11 cellular contexts compared by ENCODE assay signal in the genomic region with DNA sequence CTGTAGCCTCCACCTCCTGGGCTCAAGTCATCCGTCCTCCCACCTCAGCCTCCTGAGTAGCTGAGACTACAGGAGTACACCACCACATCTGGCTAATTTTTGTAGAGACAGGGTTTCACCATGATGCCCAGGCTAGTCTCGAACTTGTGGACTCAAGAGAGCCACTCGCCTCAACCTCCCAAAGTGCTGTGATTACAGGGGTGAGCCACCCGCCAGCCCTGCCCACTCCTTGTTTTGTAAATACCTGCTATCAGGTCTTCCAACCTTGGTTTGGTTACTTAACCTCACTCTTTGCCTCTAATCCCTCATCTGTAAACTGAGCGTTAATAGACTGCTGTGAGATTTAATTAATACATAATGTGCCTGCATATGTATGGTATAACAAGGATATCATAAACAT. TPM values are rescaled to one million over a fixed set of nuclear protein-coding genes. Genes with fewer than 3 reads are reported as not detected.
A peak's percentile ranks its signal among the peaks of the same experiment; 100 is the strongest.
DNase-seq lines count a peak whose midpoint lies in the region; ATAC-seq lines count a peak whose summit lies in the region.
"Had no signal": no experiment of that assay in that cellular context is flagged by ENCODE, and none has a peak within 500 bp of the region (broad histone marks: within the 10 kb centered on the region; RNA-seq: fewer than 3 reads in every experiment).

No MANE protein-coding gene starts in this region.

- CTCF ChIA-PET in activated CD8-positive, alpha-beta T cell treated with anti-CD3 and anti-CD28 coated beads, Interleukin-2, amount 10 ng/mL, durations not matched to agents 7 days and 5 days (lab: Charles Lee): interaction anchor here (1.2 to 1.5 kb wide), 2 partner anchors 19 to 124 kb away, joined by 4 read pairs; no protein-coding TSS in a partner anchor

- H3K4me1 ChIP-seq in iPS-20b (ENCODE audit: insufficient read depth, low read length): no peaks in the 10 kb centered on the region; the same call in 1 of the 2 replicates

- H3K27me3 Mint-ChIP-seq in T-helper 2 cell treated with Interferon-gamma antibody and Interleukin-4, amounts not matched to agents 5 μg/mL and 100 μg/mL, for 36 hours (ENCODE audit: low read depth): peaks cover 41% of the 10 kb centered on the region
- peaks cover 21% of the 10 kb centered on the region for H3K27me3 Mint-ChIP-seq in activated CD8-positive, alpha-beta T cell treated with anti-CD3 and anti-CD28 coated beads, Interleukin-2, amount 10 ng/mL, durations not matched to agents 7 days and 5 days (ENCODE audit: low read depth)
- peaks cover 33 to 50% of the 10 kb centered on the region in 2 donors for H3K27me3 Mint-ChIP-seq in stimulated activated naive B cell treated with anti-CD40 and anti-IgM and Interleukin-4, amounts not matched to agents 10 μg/mL and 1 μg/mL and 100 μg/mL, for 72 hours

- H3K27ac ChIP-seq in iPS-20b (ENCODE audit: low read length): no peak overlapping the region

- peaks cover 26% of the 10 kb centered on the region for H3K27me3 ChIP-seq in iPS-20b (ENCODE audit: insufficient read depth, low read length)

- no peak for ATAC-seq in activated CD8-positive, alpha-beta T cell treated with anti-CD3 and anti-CD28 coated beads, Interleukin-2, amount 10 ng/mL, durations not matched to agents 7 days and 5 days
- ATAC-seq in stimulated activated naive B cell treated with anti-CD40 and anti-IgM and Interleukin-4, amounts not matched to agents 10 μg/mL and 1 μg/mL and 100 μg/mL, for 72 hours (replicated peaks): no peak

- no peak for DNase-seq in T-helper 2 cell treated with Interferon-gamma antibody and Interleukin-4, amounts not matched to agents 5 μg/mL and 100 μg/mL, for 36 hours (ENCODE audit: low spot score)
- DNase-seq in T-helper 2 cell (no peak), NCI-H1930 (lab: John Stamatoyannopoulos, UW) (no peak), MV-4-11 (lab: John Stamatoyannopoulos, UW) (no peak)
- no peak for DNase-seq in activated CD8-positive, alpha-beta T cell treated with anti-CD3 and anti-CD28 coated beads, Interleukin-2, amount 10 ng/mL, durations not matched to agents 7 days and 5 days
- no peak for DNase-seq in stimulated activated naive B cell treated with anti-CD40 and anti-IgM and Interleukin-4, amounts not matched to agents 10 μg/mL and 1 μg/mL and 100 μg/mL, for 72 hours
- DNase-seq in stimulated activated naive CD4-positive, alpha-beta T cell treated with Interleukin-2 at 50 U/mL for 16 hours (lab: John Stamatoyannopoulos, UW): no peak
- DNase-seq: ACHN; activated CD4-positive, alpha-beta T cell treated with anti-CD3 and anti-CD28 coated beads, Interleukin-2, amount 50 U/mL, for 1 hour had no signal

- peaks cover 10% of the 10 kb centered on the region for H3K4me1 Mint-ChIP-seq in T-helper 2 cell treated with Interferon-gamma antibody and Interleukin-4, amounts not matched to agents 5 μg/mL and 100 μg/mL, for 36 hours (ENCODE audit: low read depth)
- peaks cover 9% of the 10 kb centered on the region for H3K4me1 Mint-ChIP-seq in activated CD8-positive, alpha-beta T cell treated with anti-CD3 and anti-CD28 coated beads, Interleukin-2, amount 10 ng/mL, durations not matched to agents 7 days and 5 days (ENCODE audit: low read depth)
- peaks cover 4 to 24% of the 10 kb centered on the region in 2 donors for H3K4me1 Mint-ChIP-seq in stimulated activated naive B cell treated with anti-CD40 and anti-IgM and Interleukin-4, amounts not matched to agents 10 μg/mL and 1 μg/mL and 100 μg/mL, for 72 hours

- H3K27ac Mint-ChIP-seq in T-helper 2 cell treated with Interferon-gamma antibody and Interleukin-4, amounts not matched to agents 5 μg/mL and 100 μg/mL, for 36 hours: no peak overlapping the region
- no peak overlapping the region for H3K27ac Mint-ChIP-seq in activated CD8-positive, alpha-beta T cell treated with anti-CD3 and anti-CD28 coated beads, Interleukin-2, amount 10 ng/mL, durations not matched to agents 7 days and 5 days
- H3K27ac Mint-ChIP-seq in stimulated activated naive B cell treated with anti-CD40 and anti-IgM and Interleukin-4, amounts not matched to agents 10 μg/mL and 1 μg/mL and 100 μg/mL, for 72 hours: no peak overlapping the region

- H3K9me3 ChIP-seq in iPS-20b (ENCODE audit: insufficient read depth, low read depth, low read length): peaks cover 2% of the 10 kb centered on the region

- peaks cover 9% of the 10 kb centered on the region for H3K9me3 Mint-ChIP-seq in T-helper 2 cell treated with Interferon-gamma antibody and Interleukin-4, amounts not matched to agents 5 μg/mL and 100 μg/mL, for 36 hours
- H3K9me3 Mint-ChIP-seq in activated CD8-positive, alpha-beta T cell treated with anti-CD3 and anti-CD28 coated beads, Interleukin-2, amount 10 ng/mL, durations not matched to agents 7 days and 5 days (ENCODE audit: insufficient read depth): peaks cover 10% of the 10 kb centered on the region
- H3K9me3 Mint-ChIP-seq in stimulated activated naive B cell treated with anti-CD40 and anti-IgM and Interleukin-4, amounts not matched to agents 10 μg/mL and 1 μg/mL and 100 μg/mL, for 72 hours: no peaks in the 10 kb centered on the region

- POLR2A ChIA-PET in activated CD8-positive, alpha-beta T cell treated with anti-CD3 and anti-CD28 coated beads, Interleukin-2, amount 10 ng/mL, durations not matched to agents 7 days and 5 days (lab: Charles Lee): no interaction called here

- peak overlapping the region; percentile 87 for H3K4me3 ChIP-seq in iPS-20b (ENCODE audit: low read length)

- peak overlapping the region; percentile 71 for H3K4me3 Mint-ChIP-seq in T-helper 2 cell treated with Interferon-gamma antibody and Interleukin-4, amounts not matched to agents 5 μg/mL and 100 μg/mL, for 36 hours
- H3K4me3 Mint-ChIP-seq in activated CD8-positive, alpha-beta T cell treated with anti-CD3 and anti-CD28 coated beads, Interleukin-2, amount 10 ng/mL, durations not matched to agents 7 days and 5 days: peak overlapping the region; percentile 76
- peak overlapping the region; percentile 81 to 89 for H3K4me3 Mint-ChIP-seq in stimulated activated naive B cell treated with anti-CD40 and anti-IgM and Interleukin-4, amounts not matched to agents 10 μg/mL and 1 μg/mL and 100 μg/mL, for 72 hours

- peak overlapping the region; percentile 65; the same call in 1 of the 2 replicates for H3K9ac ChIP-seq in iPS-20b (ENCODE audit: low read depth, low read length)

- H3K36me3 ChIP-seq in iPS-20b (ENCODE audit: insufficient read depth, low read depth, low read length): no peaks in the 10 kb centered on the region

- H3K36me3 Mint-ChIP-seq in T-helper 2 cell treated with Interferon-gamma antibody and Interleukin-4, amounts not matched to agents 5 μg/mL and 100 μg/mL, for 36 hours (ENCODE audit: low read depth): no peaks in the 10 kb centered on the region
- H3K36me3 Mint-ChIP-seq in activated CD8-positive, alpha-beta T cell treated with anti-CD3 and anti-CD28 coated beads, Interleukin-2, amount 10 ng/mL, durations not matched to agents 7 days and 5 days (ENCODE audit: low read depth): no peaks in the 10 kb centered on the region
- no peaks in the 10 kb centered on the region for H3K36me3 Mint-ChIP-seq in stimulated activated naive B cell treated with anti-CD40 and anti-IgM and Interleukin-4, amounts not matched to agents 10 μg/mL and 1 μg/mL and 100 μg/mL, for 72 hours

RNA-seq across cellular contexts. Expression of a gene that starts 0.8 kb away (rescaled TPM):
- not detected for total RNA-seq in activated CD8-positive, alpha-beta T cell treated with anti-CD3 and anti-CD28 coated beads, Interleukin-2, amount 10 ng/mL, durations not matched to agents 7 days and 5 days
- total RNA-seq: mononuclear cell had no signal

RNA-seq across cellular contexts. Expression of a gene that starts 0.9 kb away (rescaled TPM):
- 1 to 10 TPM; 1.1 TPM for total RNA-seq in activated CD8-positive, alpha-beta T cell treated with anti-CD3 and anti-CD28 coated beads, Interleukin-2, amount 10 ng/mL, durations not matched to agents 7 days and 5 days
